Comparison of ENCODE assay signal across 14 cellular contexts in the genomic region with DNA sequence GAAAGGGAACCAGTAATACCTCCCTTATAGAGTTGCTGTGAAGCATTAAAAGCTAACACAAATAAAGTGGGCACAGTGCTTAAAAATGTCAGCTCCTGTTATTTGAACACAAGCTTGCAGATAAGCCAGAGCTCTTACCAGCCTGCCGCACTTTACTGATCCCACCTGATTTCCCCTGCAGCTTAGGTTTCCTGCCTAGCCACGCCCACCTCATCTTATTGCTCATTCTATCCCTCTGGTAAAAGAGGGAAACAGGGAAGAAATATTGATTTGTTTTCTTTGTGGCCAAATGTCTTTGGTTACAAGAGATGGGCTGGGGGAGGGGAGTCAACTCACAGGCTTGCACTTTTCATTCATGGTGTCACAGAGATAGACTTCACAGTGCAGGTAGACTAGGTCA. TPM values are rescaled to one million over a fixed set of nuclear protein-coding genes. Genes with fewer than 3 reads are reported as not detected.
A peak's percentile ranks its signal among the peaks of the same experiment; 100 is the strongest.
DNase-seq lines count a peak whose midpoint lies in the region; ATAC-seq and TF ChIP-seq lines count a peak whose summit lies in the region.
"Had no signal": no experiment of that assay in that cellular context is flagged by ENCODE, and none has a peak within 500 bp of the region (broad histone marks: within the 10 kb centered on the region; RNA-seq: fewer than 3 reads in every experiment).

No MANE protein-coding gene starts in this region.

- no peaks in the 10 kb centered on the region for H3K9me3 Mint-ChIP-seq in GM23338
- H3K9me3 Mint-ChIP-seq: CD4-positive, alpha-beta T cell; H9 had no signal

- H3K4me2 ChIP-seq in GM23338: no peak overlapping the region

- no peak overlapping the region for H3K27ac Mint-ChIP-seq in GM23338
- H3K27ac Mint-ChIP-seq: CD4-positive, alpha-beta T cell; H9 had no signal

- H3K9me2 ChIP-seq in GM23338 (ENCODE audit: insufficient read depth): no peaks in the 10 kb centered on the region

- H3K27ac ChIP-seq in GM23338 (ENCODE audit: low read depth): no peak overlapping the region
- H3K27ac ChIP-seq: C4-2B had no signal

- no peak for TF ChIP-seq CTCF in GM23338 (conservative IDR thresholded peaks at IDR 0.05; ENCODE audit: low read depth in 2 of 2)

- H3K4me3 Mint-ChIP-seq in GM23338: no peak overlapping the region
- H3K4me3 Mint-ChIP-seq: CD4-positive, alpha-beta T cell; H9 had no signal

- no peaks in the 10 kb centered on the region for H3K36me3 Mint-ChIP-seq in GM23338 (ENCODE audit: low read depth)

- peak; percentile 40; the same call in 2 of the 3 replicates for ATAC-seq in GM23338
- ATAC-seq in GM19023 (IDR thresholded peaks at IDR 0.05; ENCODE audit: unreplicated experiment): no peak
- no peak for ATAC-seq in HG03097 (IDR thresholded peaks at IDR 0.05; ENCODE audit: low FRiP score, unreplicated experiment)

- peaks cover 8% of the 10 kb centered on the region for H3K4me1 Mint-ChIP-seq in GM23338

- no peak overlapping the region for H3K4me3 ChIP-seq in GM23338

- no peaks in the 10 kb centered on the region for H3F3A ChIP-seq in GM23338 (replicated peaks; ENCODE audit: low read depth)

- H3K4me1 ChIP-seq in GM23338 (ENCODE audit: insufficient read depth): peaks cover 17% of the 10 kb centered on the region
- H3K4me1 ChIP-seq: BE2C, Caco-2 had no signal

- peak overlapping the region; percentile 56; the same call in 1 of the 2 replicates for H2AFZ ChIP-seq in GM23338

- no peaks in the 10 kb centered on the region for H4K20me1 ChIP-seq in GM23338 (replicated peaks; ENCODE audit: insufficient read depth)

- no peaks in the 10 kb centered on the region for H3K79me2 ChIP-seq in GM23338 (replicated peaks; ENCODE audit: insufficient read depth)

- H3K27me3 ChIP-seq in GM23338 (ENCODE audit: insufficient read depth): no peaks in the 10 kb centered on the region
- H3K27me3 ChIP-seq: BE2C had no signal

- no peaks in the 10 kb centered on the region for H3K36me3 ChIP-seq in GM23338 (ENCODE audit: insufficient read depth)
- H3K36me3 ChIP-seq: BE2C had no signal

- DNase-seq in NCI-H2227 (lab: John Stamatoyannopoulos, UW; ENCODE audit: unreplicated experiment) (peak; percentile 12), NCI-H2227 treated with DMSO at 0.1 percent for 48 hours (lab: John Stamatoyannopoulos, UW) (no peak), GM23338 (ENCODE audit: low spot score) (peak; percentile 23), NCI-H510A treated with DMSO at 0.1 percent for 48 hours (lab: John Stamatoyannopoulos, UW) (peak; percentile 41), left kidney (ENCODE audit: low read depth, low spot score) (peak; percentile 5)
- DNase-seq: ACHN; BE2C; Caco-2; CD4-positive, alpha-beta T cell; GOT3; H9 had no signal

- peaks cover 5% of the 10 kb centered on the region for H3K27me3 Mint-ChIP-seq in GM23338 (ENCODE audit: insufficient read depth, low read depth, poor library complexity)

TF ChIP-seq in GM23338, 12 proteins besides CTCF, POLR2A, EP300 and RAD21 (continues in another document):
- no peak for TF ChIP-seq CREB1 (CRISPR knock-in tag; IDR thresholded peaks at IDR 0.05; ENCODE audit: low read depth)
- no peak for TF ChIP-seq POLR2AphosphoS5 (IDR thresholded peaks at IDR 0.05; ENCODE audit: low read depth)
- TF ChIP-seq, protein P1, sequence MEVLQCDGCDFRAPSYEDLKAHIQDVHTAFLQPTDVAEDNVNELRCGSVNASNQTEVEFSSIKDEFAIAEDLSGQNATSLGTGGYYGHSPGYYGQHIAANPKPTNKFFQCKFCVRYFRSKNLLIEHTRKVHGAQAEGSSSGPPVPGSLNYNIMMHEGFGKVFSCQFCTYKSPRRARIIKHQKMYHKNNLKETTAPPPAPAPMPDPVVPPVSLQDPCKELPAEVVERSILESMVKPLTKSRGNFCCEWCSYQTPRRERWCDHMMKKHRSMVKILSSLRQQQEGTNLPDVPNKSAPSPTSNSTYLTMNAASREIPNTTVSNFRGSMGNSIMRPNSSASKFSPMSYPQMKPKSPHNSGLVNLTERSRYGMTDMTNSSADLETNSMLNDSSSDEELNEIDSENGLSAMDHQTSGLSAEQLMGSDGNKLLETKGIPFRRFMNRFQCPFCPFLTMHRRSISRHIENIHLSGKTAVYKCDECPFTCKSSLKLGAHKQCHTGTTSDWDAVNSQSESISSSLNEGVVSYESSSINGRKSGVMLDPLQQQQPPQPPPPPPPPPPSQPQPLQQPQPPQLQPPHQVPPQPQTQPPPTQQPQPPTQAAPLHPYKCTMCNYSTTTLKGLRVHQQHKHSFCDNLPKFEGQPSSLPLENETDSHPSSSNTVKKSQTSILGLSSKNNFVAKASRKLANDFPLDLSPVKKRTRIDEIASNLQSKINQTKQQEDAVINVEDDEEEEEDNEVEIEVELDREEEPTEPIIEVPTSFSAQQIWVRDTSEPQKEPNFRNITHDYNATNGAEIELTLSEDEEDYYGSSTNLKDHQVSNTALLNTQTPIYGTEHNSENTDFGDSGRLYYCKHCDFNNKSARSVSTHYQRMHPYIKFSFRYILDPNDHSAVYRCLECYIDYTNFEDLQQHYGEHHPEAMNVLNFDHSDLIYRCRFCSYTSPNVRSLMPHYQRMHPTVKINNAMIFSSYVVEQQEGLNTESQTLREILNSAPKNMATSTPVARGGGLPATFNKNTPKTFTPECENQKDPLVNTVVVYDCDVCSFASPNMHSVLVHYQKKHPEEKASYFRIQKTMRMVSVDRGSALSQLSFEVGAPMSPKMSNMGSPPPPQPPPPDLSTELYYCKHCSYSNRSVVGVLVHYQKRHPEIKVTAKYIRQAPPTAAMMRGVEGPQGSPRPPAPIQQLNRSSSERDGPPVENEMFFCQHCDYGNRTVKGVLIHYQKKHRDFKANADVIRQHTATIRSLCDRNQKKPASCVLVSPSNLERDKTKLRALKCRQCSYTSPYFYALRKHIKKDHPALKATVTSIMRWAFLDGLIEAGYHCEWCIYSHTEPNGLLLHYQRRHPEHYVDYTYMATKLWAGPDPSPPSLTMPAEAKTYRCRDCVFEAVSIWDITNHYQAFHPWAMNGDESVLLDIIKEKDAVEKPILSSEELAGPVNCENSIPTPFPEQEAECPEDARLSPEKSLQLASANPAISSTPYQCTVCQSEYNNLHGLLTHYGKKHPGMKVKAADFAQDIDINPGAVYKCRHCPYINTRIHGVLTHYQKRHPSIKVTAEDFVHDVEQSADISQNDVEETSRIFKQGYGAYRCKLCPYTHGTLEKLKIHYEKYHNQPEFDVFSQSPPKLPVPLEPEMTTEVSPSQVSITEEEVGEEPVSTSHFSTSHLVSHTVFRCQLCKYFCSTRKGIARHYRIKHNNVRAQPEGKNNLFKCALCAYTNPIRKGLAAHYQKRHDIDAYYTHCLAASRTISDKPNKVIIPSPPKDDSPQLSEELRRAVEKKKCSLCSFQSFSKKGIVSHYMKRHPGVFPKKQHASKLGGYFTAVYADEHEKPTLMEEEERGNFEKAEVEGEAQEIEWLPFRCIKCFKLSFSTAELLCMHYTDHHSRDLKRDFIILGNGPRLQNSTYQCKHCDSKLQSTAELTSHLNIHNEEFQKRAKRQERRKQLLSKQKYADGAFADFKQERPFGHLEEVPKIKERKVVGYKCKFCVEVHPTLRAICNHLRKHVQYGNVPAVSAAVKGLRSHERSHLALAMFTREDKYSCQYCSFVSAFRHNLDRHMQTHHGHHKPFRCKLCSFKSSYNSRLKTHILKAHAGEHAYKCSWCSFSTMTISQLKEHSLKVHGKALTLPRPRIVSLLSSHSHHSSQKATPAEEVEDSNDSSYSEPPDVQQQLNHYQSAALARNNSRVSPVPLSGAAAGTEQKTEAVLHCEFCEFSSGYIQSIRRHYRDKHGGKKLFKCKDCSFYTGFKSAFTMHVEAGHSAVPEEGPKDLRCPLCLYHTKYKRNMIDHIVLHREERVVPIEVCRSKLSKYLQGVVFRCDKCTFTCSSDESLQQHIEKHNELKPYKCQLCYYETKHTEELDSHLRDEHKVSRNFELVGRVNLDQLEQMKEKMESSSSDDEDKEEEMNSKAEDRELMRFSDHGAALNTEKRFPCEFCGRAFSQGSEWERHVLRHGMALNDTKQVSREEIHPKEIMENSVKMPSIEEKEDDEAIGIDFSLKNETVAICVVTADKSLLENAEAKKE (CRISPR knock-in tag; IDR thresholded peaks at IDR 0.05): no peak
- TF ChIP-seq EZH2phosphoT487 (IDR thresholded peaks at IDR 0.05; ENCODE audit: unreplicated experiment): no peak
- no peak for TF ChIP-seq STAT1 (IDR thresholded peaks at IDR 0.05; ENCODE audit: unreplicated experiment)
- TF ChIP-seq ZNF114 (CRISPR knock-in tag; IDR thresholded peaks at IDR 0.05): no peak
- no peak for TF ChIP-seq NANOG (IDR thresholded peaks at IDR 0.05; ENCODE audit: borderline replicate concordance)
- TF ChIP-seq, protein P2, sequence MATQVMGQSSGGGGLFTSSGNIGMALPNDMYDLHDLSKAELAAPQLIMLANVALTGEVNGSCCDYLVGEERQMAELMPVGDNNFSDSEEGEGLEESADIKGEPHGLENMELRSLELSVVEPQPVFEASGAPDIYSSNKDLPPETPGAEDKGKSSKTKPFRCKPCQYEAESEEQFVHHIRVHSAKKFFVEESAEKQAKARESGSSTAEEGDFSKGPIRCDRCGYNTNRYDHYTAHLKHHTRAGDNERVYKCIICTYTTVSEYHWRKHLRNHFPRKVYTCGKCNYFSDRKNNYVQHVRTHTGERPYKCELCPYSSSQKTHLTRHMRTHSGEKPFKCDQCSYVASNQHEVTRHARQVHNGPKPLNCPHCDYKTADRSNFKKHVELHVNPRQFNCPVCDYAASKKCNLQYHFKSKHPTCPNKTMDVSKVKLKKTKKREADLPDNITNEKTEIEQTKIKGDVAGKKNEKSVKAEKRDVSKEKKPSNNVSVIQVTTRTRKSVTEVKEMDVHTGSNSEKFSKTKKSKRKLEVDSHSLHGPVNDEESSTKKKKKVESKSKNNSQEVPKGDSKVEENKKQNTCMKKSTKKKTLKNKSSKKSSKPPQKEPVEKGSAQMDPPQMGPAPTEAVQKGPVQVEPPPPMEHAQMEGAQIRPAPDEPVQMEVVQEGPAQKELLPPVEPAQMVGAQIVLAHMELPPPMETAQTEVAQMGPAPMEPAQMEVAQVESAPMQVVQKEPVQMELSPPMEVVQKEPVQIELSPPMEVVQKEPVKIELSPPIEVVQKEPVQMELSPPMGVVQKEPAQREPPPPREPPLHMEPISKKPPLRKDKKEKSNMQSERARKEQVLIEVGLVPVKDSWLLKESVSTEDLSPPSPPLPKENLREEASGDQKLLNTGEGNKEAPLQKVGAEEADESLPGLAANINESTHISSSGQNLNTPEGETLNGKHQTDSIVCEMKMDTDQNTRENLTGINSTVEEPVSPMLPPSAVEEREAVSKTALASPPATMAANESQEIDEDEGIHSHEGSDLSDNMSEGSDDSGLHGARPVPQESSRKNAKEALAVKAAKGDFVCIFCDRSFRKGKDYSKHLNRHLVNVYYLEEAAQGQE (IDR thresholded peaks at IDR 0.05; ENCODE audit: unreplicated experiment): no peak
- no peak for TF ChIP-seq JUNB (IDR thresholded peaks at IDR 0.05; ENCODE audit: unreplicated experiment)

RNA-seq across cellular contexts. Expression of gene GP2, which starts 9.6 kb away (rescaled TPM):
- total RNA-seq in GM23338 (2014; rRNA removed; shearing (Covaris generic)): not detected in 2 replicates
- not detected in 2 replicates for polyA plus RNA-seq in GM23338 (2016; fragmentation: Nextera tagmentation; extraction: Ambion mirVana)
- total RNA-seq: Caco-2; CD4-positive, alpha-beta T cell; H9 had no signal

RNA-seq across cellular contexts. Expression of gene UMOD, which starts 15.6 kb away (rescaled TPM):
- total RNA-seq in GM23338 (2014; rRNA removed; shearing (Covaris generic)): not detected in 2 replicates
- not detected in 2 replicates for polyA plus RNA-seq in GM23338 (2016; fragmentation: Nextera tagmentation; extraction: Ambion mirVana)
- total RNA-seq: Caco-2; CD4-positive, alpha-beta T cell; H9 had no signal
